In the genomic region with DNA sequence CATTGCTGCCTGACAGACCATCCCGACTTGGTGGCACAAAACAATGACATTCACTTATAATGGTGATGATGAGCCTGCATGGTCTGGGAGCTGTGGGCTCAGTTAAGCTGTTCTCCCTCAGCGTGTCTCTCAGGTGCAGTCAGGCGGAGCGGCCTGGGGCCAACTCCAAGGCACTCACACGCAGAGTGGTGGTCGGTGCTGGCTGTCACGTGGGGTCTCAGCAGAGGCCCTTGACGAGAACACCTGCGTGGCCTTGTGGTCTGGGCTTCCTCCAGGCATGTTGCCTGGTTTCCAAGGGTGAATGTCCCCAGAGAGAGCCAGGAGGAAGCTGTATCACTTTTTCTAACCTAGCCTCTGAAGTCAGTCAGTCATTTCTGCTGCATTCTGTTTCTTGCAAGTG, we compare ENCODE assay signal across 10 cellular contexts. TPM values are rescaled to one million over a fixed set of nuclear protein-coding genes. Genes with fewer than 3 reads are reported as not detected.
A peak's percentile ranks its signal among the peaks of the same experiment; 100 is the strongest.
DNase-seq lines count a peak whose midpoint lies in the region; ATAC-seq and TF ChIP-seq lines count a peak whose summit lies in the region.
"Had no signal": no experiment of that assay in that cellular context is flagged by ENCODE, and none has a peak within 500 bp of the region (broad histone marks: within the 10 kb centered on the region; RNA-seq: fewer than 3 reads in every experiment).

No MANE protein-coding gene starts in this region.

- TF ChIP-seq EP300 in sigmoid colon (IDR thresholded peaks at IDR 0.05) = no peak

- H3K9me3 ChIP-seq in sigmoid colon = no peaks in the 10 kb centered on the region
- H3K9me3 ChIP-seq in CD8-positive, alpha-beta T cell (ENCODE audit: low read length) = no peaks in the 10 kb centered on the region
- H3K9me3 ChIP-seq in CD4-positive, alpha-beta memory T cell (ENCODE audit: control insufficient read depth in 1 of 2, low read length in 2 of 2) = no peaks in the 10 kb centered on the region

- H3K9me3 Mint-ChIP-seq in CD8-positive, alpha-beta T cell = no peaks in the 10 kb centered on the region
- no peaks in the 10 kb centered on the region for H3K9me3 Mint-ChIP-seq in CD4-positive, alpha-beta memory T cell

- 69 to 92% methylated on average over 9 of the region's 9 CpGs for WGBS in sigmoid colon, 2 donors

- CTCF ChIA-PET in CD8-positive, alpha-beta T cell (lab: Charles Lee) = interaction anchor here (1.1 to 3.1 kb wide), 12 partner anchors 15 to 371 kb away, joined by 3 to 34 read pairs (median 5); no protein-coding TSS in a partner anchor
- CTCF ChIA-PET in CD4-positive, alpha-beta memory T cell (lab: Charles Lee; ENCODE audit: partially characterized antibody) = interaction anchor here (0.8 to 6.9 kb wide), 5 partner anchors 9 to 254 kb away, joined by 3 to 56 read pairs (median 5); no protein-coding TSS in a partner anchor

- no peak overlapping the region for H3K4me3 Mint-ChIP-seq in CD8-positive, alpha-beta T cell
- no peak overlapping the region for H3K4me3 Mint-ChIP-seq in CD4-positive, alpha-beta memory T cell
- H3K4me3 Mint-ChIP-seq: activated naive CD8-positive, alpha-beta T cell had no signal

- H3K4me3 ChIP-seq in sigmoid colon = no peak overlapping the region
- no peak overlapping the region for H3K4me3 ChIP-seq in CD8-positive, alpha-beta T cell (ENCODE audit: low read depth, low read length)
- H3K4me3 ChIP-seq in CD4-positive, alpha-beta memory T cell (ENCODE audit: low read length in 2 of 2) = no peak overlapping the region

- intact Hi-C loops in sigmoid colon (cut with DNase I) = loop anchor here (5.0 kb wide), 1 partner anchor 224 kb away; no protein-coding TSS in a partner anchor
- intact Hi-C loops in CD8-positive, alpha-beta T cell (cut with DNase I, micrococcal nuclease) = loop anchor here (5.0 kb wide), 2 partner anchors 329 to 374 kb away; no protein-coding TSS in a partner anchor
- intact Hi-C loops in CD4-positive, alpha-beta memory T cell (cut with micrococcal nuclease) = no loop called here

- no peaks in the 10 kb centered on the region for H3K36me3 ChIP-seq in sigmoid colon
- no peaks in the 10 kb centered on the region for H3K36me3 ChIP-seq in CD8-positive, alpha-beta T cell (ENCODE audit: insufficient read depth, low read length)
- H3K36me3 ChIP-seq in CD4-positive, alpha-beta memory T cell (ENCODE audit: insufficient read depth, low read length) = no peaks in the 10 kb centered on the region

- no peak for TF ChIP-seq POLR2A in sigmoid colon (IDR thresholded peaks at IDR 0.05)

- no peaks in the 10 kb centered on the region for H3K27me3 Mint-ChIP-seq in CD8-positive, alpha-beta T cell (ENCODE audit: low read depth)
- no peaks in the 10 kb centered on the region for H3K27me3 Mint-ChIP-seq in CD4-positive, alpha-beta memory T cell
- H3K27me3 Mint-ChIP-seq: activated naive CD8-positive, alpha-beta T cell had no signal

- DNase-seq in NCI-H510A treated with DMSO at 0.1 percent for 48 hours (lab: John Stamatoyannopoulos, UW) (peak; percentile 50), sigmoid colon (peak; percentile 60), DMS53 (lab: John Stamatoyannopoulos, UW) (no peak), COLO829 (ENCODE audit: low spot score) (no peak)
- DNase-seq in CD8-positive, alpha-beta T cell = no peak
- DNase-seq in CD4-positive, alpha-beta memory T cell = no peak
- DNase-seq: left cardiac atrium had no signal

- no peak for TF ChIP-seq CTCF in sigmoid colon (IDR thresholded peaks at IDR 0.05)
- TF ChIP-seq CTCF in CD8-positive, alpha-beta T cell (IDR thresholded peaks at IDR 0.05) = no peak

- H3K36me3 Mint-ChIP-seq in CD8-positive, alpha-beta T cell = no peaks in the 10 kb centered on the region
- H3K36me3 Mint-ChIP-seq in CD4-positive, alpha-beta memory T cell = no peaks in the 10 kb centered on the region
- H3K36me3 Mint-ChIP-seq: activated naive CD8-positive, alpha-beta T cell had no signal

- POLR2A ChIA-PET in CD8-positive, alpha-beta T cell (lab: Charles Lee) = interaction anchor here (1.0 kb wide), 1 partner anchor 224 kb away, joined by 4 read pairs; no protein-coding TSS in a partner anchor
- POLR2A ChIA-PET in CD4-positive, alpha-beta memory T cell (lab: Charles Lee; ENCODE audit: partially characterized antibody) = interaction anchor here (0.9 kb wide), 1 partner anchor 223 kb away, joined by 3 read pairs; no protein-coding TSS in a partner anchor

- H3K27ac Mint-ChIP-seq in CD8-positive, alpha-beta T cell = no peak overlapping the region
- H3K27ac Mint-ChIP-seq in CD4-positive, alpha-beta memory T cell = no peak overlapping the region
- H3K27ac Mint-ChIP-seq: activated naive CD8-positive, alpha-beta T cell had no signal

- H3K4me1 ChIP-seq in sigmoid colon = peaks cover 0 to 57% (median 43%) of the 10 kb centered on the region in 4 donors
- no peaks in the 10 kb centered on the region for H3K4me1 ChIP-seq in CD8-positive, alpha-beta T cell (ENCODE audit: insufficient read depth, low read length)
- H3K4me1 ChIP-seq in CD4-positive, alpha-beta memory T cell (ENCODE audit: insufficient read depth, low read length) = no peaks in the 10 kb centered on the region

- no peaks in the 10 kb centered on the region for H3K4me1 Mint-ChIP-seq in CD8-positive, alpha-beta T cell (ENCODE audit: low read depth)
- H3K4me1 Mint-ChIP-seq in CD4-positive, alpha-beta memory T cell = no peaks in the 10 kb centered on the region

- ATAC-seq in GM19035 (IDR thresholded peaks at IDR 0.05; ENCODE audit: unreplicated experiment) (peak; percentile 66), HG02884 (IDR thresholded peaks at IDR 0.05; ENCODE audit: unreplicated experiment) (peak; percentile 71)
- ATAC-seq in CD8-positive, alpha-beta T cell = no peak

- H3K27ac ChIP-seq in sigmoid colon = peak overlapping the region; percentile 69 to 89 (median 82)
- no peak overlapping the region for H3K27ac ChIP-seq in CD8-positive, alpha-beta T cell (ENCODE audit: low read depth, low read length)
- H3K27ac ChIP-seq in CD4-positive, alpha-beta memory T cell (ENCODE audit: low read depth, low read length) = no peak overlapping the region

- no peaks in the 10 kb centered on the region for H3K27me3 ChIP-seq in sigmoid colon
- no peaks in the 10 kb centered on the region for H3K27me3 ChIP-seq in CD8-positive, alpha-beta T cell (ENCODE audit: insufficient read depth, low read length)
- no peaks in the 10 kb centered on the region for H3K27me3 ChIP-seq in CD4-positive, alpha-beta memory T cell (ENCODE audit: insufficient read depth, low read length)

RNA-seq across cellular contexts. Expression of a gene that starts 29.8 kb away (rescaled TPM):
- 10 to 100 TPM; 24.3 to 95.3 (median 52.7) TPM for total RNA-seq in sigmoid colon
- polyA plus RNA-seq in sigmoid colon = 1 to 10 TPM; 2.4 to 8.2 (median 3.0) TPM
- total RNA-seq in CD8-positive, alpha-beta T cell = 1 to 10 TPM; 1.2 to 1.4 TPM
- total RNA-seq in CD4-positive, alpha-beta memory T cell = 1 to 10 TPM; 1.1 to 1.4 TPM
- under 1 TPM in 1 of 2 donors, not detected in 1; 0.50 TPM for polyA plus RNA-seq in CD4-positive, alpha-beta memory T cell

Comparison
In these comparisons a context has a peak if more than half of its experiments do, and no peak if none do; other contexts are left out.
1. DNase-seq: peak in NCI-H510A treated with DMSO at 0.1 percent for 48 hours (single experiment) and sigmoid colon (single experiment); none in DMS53 (single experiment), CD8-positive, alpha-beta T cell (0 of 7), CD4-positive, alpha-beta memory T cell (0 of 5) and COLO829 (single experiment).
2. H3K27ac ChIP-seq: peak in sigmoid colon (4 of 4); none in CD8-positive, alpha-beta T cell (single experiment) and CD4-positive, alpha-beta memory T cell (single experiment).
3. RNA of a gene that starts 29.8 kb away (total RNA-seq): 24.3 to 95.3 TPM in sigmoid colon; 1.1 to 1.4 TPM in CD4-positive, alpha-beta memory T cell and 1.2 to 1.4 TPM in CD8-positive, alpha-beta T cell; every median in the first group is over 10 times any median in the second.